Comparison of ENCODE assay signal across 15 cellular contexts in genomic region chr9:38141751-38142150, GRCh38.
DNase-seq lines count a peak whose midpoint lies in the region; ATAC-seq, FAIRE-seq and TF ChIP-seq lines count a peak whose summit lies in the region.
"Had no signal": no experiment of that assay in that cellular context is flagged by ENCODE, and none has a peak within 500 bp of the region (broad histone marks: within the 10 kb centered on the region; RNA-seq: fewer than 3 reads in every experiment).

No MANE protein-coding gene starts in this region.

- peaks cover 44% of the 10 kb centered on the region for H3K4me1 Mint-ChIP-seq in mesothelial cell of epicardium
- H3K4me1 Mint-ChIP-seq: CD8-positive, alpha-beta memory T cell; IgD-negative memory B cell; naive thymus-derived CD4-positive, alpha-beta T cell had no signal

- H3K4me3 ChIP-seq in AG10803 (ENCODE audit: low read length) (no peak overlapping the region), bronchial epithelial cell (ENCODE audit: low read depth, low read length) (no peak overlapping the region)
- H3K4me3 ChIP-seq: coronary artery had no signal

- TF ChIP-seq CTCF in AG10803 (conservative IDR thresholded peaks at IDR 0.05; ENCODE audit: low read length) (no peak), bronchial epithelial cell (IDR thresholded peaks at IDR 0.05; ENCODE audit: insufficient read depth, low read length, severe bottlenecking) (no peak), mesothelial cell of epicardium (IDR thresholded peaks at IDR 0.05; ENCODE audit: unreplicated experiment) (no peak)

- no peaks in the 10 kb centered on the region for H3K36me3 ChIP-seq in bronchial epithelial cell (ENCODE audit: control insufficient read depth, insufficient read depth, low read length)

- FAIRE-seq in bronchial epithelial cell (lab: Jason Lieb, UNC): no peak

- ATAC-seq in HG03108 (IDR thresholded peaks at IDR 0.05; ENCODE audit: unreplicated experiment): no peak
- ATAC-seq in HG02840 (IDR thresholded peaks at IDR 0.05; ENCODE audit: low FRiP score, unreplicated experiment): no peak
- ATAC-seq in GM21381 (IDR thresholded peaks at IDR 0.05; ENCODE audit: unreplicated experiment): no peak
- ATAC-seq: activated T-cell treated with anti-CD3 and anti-CD28 coated beads, Interleukin-2, amount 50 U/mL, for 72 hours; naive thymus-derived CD4-positive, alpha-beta T cell; stimulated activated naive B cell treated with anti-CD40 and anti-IgM and Interleukin-4, amounts not matched to agents 10 μg/mL and 1 μg/mL and 100 μg/mL, for 72 hours had no signal

- DNase-seq in AG10803 (ENCODE audit: low read depth) (peak; percentile 66), HT1080 (ENCODE audit: low read depth) (peak; percentile 79), bronchial epithelial cell (ENCODE audit: low read depth) (peak; percentile 56), mesothelial cell of epicardium (ENCODE audit: low spot score in 2 of 2, unreplicated experiment in 2 of 2) (no peak), NCI-H526 (lab: John Stamatoyannopoulos, UW) (no peak)
- DNase-seq: activated T-cell treated with anti-CD3 and anti-CD28 coated beads, Interleukin-2, amount 50 U/mL, for 72 hours; CD8-positive, alpha-beta memory T cell; naive thymus-derived CD4-positive, alpha-beta T cell; NCI-H2081 treated with DMSO at 0.1 percent for 48 hours; stimulated activated naive B cell treated with anti-CD40 and anti-IgM and Interleukin-4, amounts not matched to agents 10 μg/mL and 1 μg/mL and 100 μg/mL, for 72 hours had no signal

- no peaks in the 10 kb centered on the region for H3K9me3 Mint-ChIP-seq in mesothelial cell of epicardium
- H3K9me3 Mint-ChIP-seq: activated T-cell treated with anti-CD3 and anti-CD28 coated beads, Interleukin-2, amount 50 U/mL, for 72 hours; CD8-positive, alpha-beta memory T cell; IgD-negative memory B cell; stimulated activated naive B cell treated with anti-CD40 and anti-IgM and Interleukin-4, amounts not matched to agents 10 μg/mL and 1 μg/mL and 100 μg/mL, for 72 hours had no signal

- H3K36me3 Mint-ChIP-seq in mesothelial cell of epicardium: no peaks in the 10 kb centered on the region
- H3K36me3 Mint-ChIP-seq: CD8-positive, alpha-beta memory T cell; IgD-negative memory B cell; naive thymus-derived CD4-positive, alpha-beta T cell; stimulated activated naive B cell treated with anti-CD40 and anti-IgM and Interleukin-4, amounts not matched to agents 10 μg/mL and 1 μg/mL and 100 μg/mL, for 72 hours had no signal

- peaks cover 12% of the 10 kb centered on the region for H3K27me3 ChIP-seq in bronchial epithelial cell (ENCODE audit: control insufficient read depth, insufficient read depth, low read length)

- H3K27ac Mint-ChIP-seq in mesothelial cell of epicardium: peak overlapping the region; percentile 77
- H3K27ac Mint-ChIP-seq: activated T-cell treated with anti-CD3 and anti-CD28 coated beads, Interleukin-2, amount 50 U/mL, for 72 hours; CD8-positive, alpha-beta memory T cell; IgD-negative memory B cell; naive thymus-derived CD4-positive, alpha-beta T cell; stimulated activated naive B cell treated with anti-CD40 and anti-IgM and Interleukin-4, amounts not matched to agents 10 μg/mL and 1 μg/mL and 100 μg/mL, for 72 hours had no signal

- peaks cover 20% of the 10 kb centered on the region for H3K27me3 Mint-ChIP-seq in mesothelial cell of epicardium (ENCODE audit: low read depth)

- no peak overlapping the region for H3K4me3 Mint-ChIP-seq in mesothelial cell of epicardium
- H3K4me3 Mint-ChIP-seq: activated T-cell treated with anti-CD3 and anti-CD28 coated beads, Interleukin-2, amount 50 U/mL, for 72 hours; CD8-positive, alpha-beta memory T cell; IgD-negative memory B cell; naive thymus-derived CD4-positive, alpha-beta T cell; stimulated activated naive B cell treated with anti-CD40 and anti-IgM and Interleukin-4, amounts not matched to agents 10 μg/mL and 1 μg/mL and 100 μg/mL, for 72 hours had no signal

Comparison
In these comparisons a context has a peak if more than half of its experiments do, and no peak if none do; other contexts are left out.
1. DNase-seq: peak in AG10803 (single experiment), HT1080 (single experiment) and bronchial epithelial cell (single experiment); none in mesothelial cell of epicardium (0 of 2) and NCI-H526 (0 of 2).